8 cellular contexts compared by ENCODE assay signal in the genomic region with DNA sequence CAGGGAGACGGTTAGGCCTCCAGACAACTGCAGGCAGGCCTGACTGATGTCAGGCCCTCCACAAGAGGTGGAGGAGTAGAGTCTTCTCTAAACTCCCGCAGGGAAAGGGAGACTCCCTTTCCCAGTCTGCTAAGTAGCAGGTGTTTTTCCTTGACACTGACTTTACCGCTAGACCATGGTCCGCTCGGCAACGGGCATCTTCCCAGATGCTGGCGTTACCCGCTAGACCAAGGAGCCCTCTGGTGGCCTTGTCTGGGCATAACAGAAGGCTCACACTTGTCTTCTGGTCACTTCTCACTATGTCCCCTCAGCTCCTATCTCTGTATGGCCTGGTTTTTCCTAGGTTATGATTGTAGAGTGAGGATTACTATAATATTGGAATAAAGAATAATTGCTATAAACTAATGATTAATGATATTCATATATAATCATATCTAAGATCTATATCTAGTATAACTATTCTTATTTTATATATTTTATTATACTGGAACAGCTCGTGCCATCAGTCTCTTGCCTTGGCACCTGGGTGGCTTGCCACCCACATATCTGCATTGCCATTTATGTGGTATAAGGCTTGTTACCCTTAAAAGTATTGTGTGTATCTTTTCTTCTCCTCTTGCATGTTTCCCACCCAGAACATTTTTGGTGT. TPM values are rescaled to one million over a fixed set of nuclear protein-coding genes. Genes with fewer than 3 reads are reported as not detected.
DNase-seq lines count a peak whose midpoint lies in the region; ATAC-seq and TF ChIP-seq lines count a peak whose summit lies in the region.
"Not testable (repeated sequence)": the region's sequence is repeated elsewhere in the genome, so short reads cannot be mapped to it uniquely, and the experiment has no call there.

No MANE protein-coding gene starts in this region.

- H3K4me3 ChIP-seq in BE2C (ENCODE audit: low read depth, low read length); astrocyte of the cerebellum (ENCODE audit: low read depth, low read length); neural cell (ENCODE audit: low read length): not testable (repeated sequence)

- H3K27me3 ChIP-seq in BE2C; neural cell (ENCODE audit: insufficient read depth, low read depth, low read length): not testable (repeated sequence)

- H4K20me1 ChIP-seq in neural cell (ENCODE audit: insufficient read depth): not testable (repeated sequence)

- not testable (repeated sequence) for H3K4me1 Mint-ChIP-seq in HFFc6 (ENCODE audit: low read depth)

- TF ChIP-seq CTCF in BE2C (IDR thresholded peaks at IDR 0.05; ENCODE audit: low read depth, low read length) (peak; percentile 65), HFFc6 (IDR thresholded peaks at IDR 0.05) (peak; percentile 79), astrocyte of the cerebellum (IDR thresholded peaks at IDR 0.05; ENCODE audit: low read depth, low read length, missing control alignments) (peak; percentile 44), neural cell (IDR thresholded peaks at IDR 0.05; ENCODE audit: poor library complexity, severe bottlenecking) (peak; percentile 49)

- H3K9ac ChIP-seq in neural cell (ENCODE audit: low read length): not testable (repeated sequence)

- TF ChIP-seq RAD21 in neural cell (conservative IDR thresholded peaks at IDR 0.05): peak; percentile 32

- not testable (repeated sequence) for H3K4me1 ChIP-seq in BE2C

- intact Hi-C loops in Right ventricle myocardium superior (cut with DNase I): not testable (repeated sequence)

- not testable (repeated sequence) for H3K9me2 ChIP-seq in neural cell (ENCODE audit: insufficient read depth, low read length)

- not testable (repeated sequence) for TF ChIP-seq EP300 in neural cell (conservative IDR thresholded peaks at IDR 0.05; ENCODE audit: poor library complexity, severe bottlenecking)

- H3K27me3 Mint-ChIP-seq in HFFc6 (ENCODE audit: insufficient read depth): not testable (repeated sequence)

- H3K36me3 ChIP-seq in BE2C; neural cell (ENCODE audit: insufficient read depth, low read length): not testable (repeated sequence)

- H3K79me2 ChIP-seq in neural cell (replicated peaks; ENCODE audit: insufficient read depth, low read length): not testable (repeated sequence)

- not testable (repeated sequence) for H3K4me3 Mint-ChIP-seq in HFFc6

- H3K9me3 ChIP-seq in BE2C; neural cell (ENCODE audit: low read length): not testable (repeated sequence)

- in situ Hi-C loops in astrocyte of the cerebellum (cut with HindIII; ENCODE audit: low sequenced_read_pairs): not testable (repeated sequence)

- not testable (repeated sequence) for H3K4me2 ChIP-seq in neural cell (ENCODE audit: low read length)

- DNase-seq in BE2C: peak; percentile 74
- DNase-seq in HFFc6: peak; percentile 46
- DNase-seq in NCI-H526 treated with DMSO at 0.1 percent for 48 hours (lab: John Stamatoyannopoulos, UW): peak; percentile 22
- peak; percentile 62 to 64 for DNase-seq in activated CD4-positive, alpha-beta T cell treated with anti-CD3 and anti-CD28 coated beads for 4 hours
- peak; percentile 1 for DNase-seq in astrocyte of the cerebellum (ENCODE audit: low read depth)
- DNase-seq in Right ventricle myocardium superior: peak; percentile 81
- peak; percentile 31 for DNase-seq in stimulated activated CD8-positive, alpha-beta memory T cell treated with anti-CD3 and anti-CD28 coated beads, Interleukin-12 subunit alpha, Interleukin-12 subunit beta, amount 100 ng/mL, for 4 hours (ENCODE audit: low read depth)

- H2AFZ ChIP-seq in neural cell (ENCODE audit: low read depth, low read length): not testable (repeated sequence)

- H3F3A ChIP-seq in neural cell (ENCODE audit: insufficient read depth, low read length, poor library complexity, severe bottlenecking): not testable (repeated sequence)

- not testable (repeated sequence) for ATAC-seq in Right ventricle myocardium superior (ENCODE audit: poor library complexity)

- H3K27ac Mint-ChIP-seq in HFFc6: not testable (repeated sequence)

- H3K9me3 Mint-ChIP-seq in HFFc6: peaks cover 32% of the 10 kb centered on the region

- H3K36me3 Mint-ChIP-seq in HFFc6 (ENCODE audit: low read depth): not testable (repeated sequence)

- H3K27ac ChIP-seq in neural cell (ENCODE audit: low read length): not testable (repeated sequence)

TF ChIP-seq in neural cell, 6 proteins besides CTCF, POLR2A, EP300 and RAD21:
- peak; percentile 45 for TF ChIP-seq SMC3 (conservative IDR thresholded peaks at IDR 0.05; ENCODE audit: poor library complexity)

RNA-seq across cellular contexts. Expression of a gene that starts 58.5 kb away (rescaled TPM):
- 2.6 TPM for polyA plus RNA-seq in BE2C (2012; ENCODE audit: insufficient read depth, insufficient read length, low read depth)
- 1 to 10 TPM; 3.2 to 4.9 (median 4.2) TPM for total RNA-seq in HFFc6 (2021; fragmentation: NEBNext Ultra II Directional; extraction: Animal tissue kit (Norgen Biotek cat#: 25700))
- 1.2 TPM for total RNA-seq in Right ventricle myocardium superior
- 14.9 and 20.4 TPM in 2 replicates for polyA plus RNA-seq in neural cell
- polyA minus RNA-seq in neural cell: 41.4 and 42.7 TPM in 2 replicates

Comparison
In these comparisons a context has a peak if more than half of its experiments do, and no peak if none do; other contexts are left out.
1. DNase-seq: peak in every context shown above with its lines; median percentile 81 in Right ventricle myocardium superior; 74 in BE2C; 63 in activated CD4-positive, alpha-beta T cell treated with anti-CD3 and anti-CD28 coated beads for 4 hours; 46 in HFFc6; 31 in stimulated activated CD8-positive, alpha-beta memory T cell treated with anti-CD3 and anti-CD28 coated beads, Interleukin-12 subunit alpha, Interleukin-12 subunit beta, amount 100 ng/mL, for 4 hours; 22 in NCI-H526 treated with DMSO at 0.1 percent for 48 hours; 1 in astrocyte of the cerebellum.